Comparison of ENCODE assay signal across 8 cellular contexts in the genomic region with DNA sequence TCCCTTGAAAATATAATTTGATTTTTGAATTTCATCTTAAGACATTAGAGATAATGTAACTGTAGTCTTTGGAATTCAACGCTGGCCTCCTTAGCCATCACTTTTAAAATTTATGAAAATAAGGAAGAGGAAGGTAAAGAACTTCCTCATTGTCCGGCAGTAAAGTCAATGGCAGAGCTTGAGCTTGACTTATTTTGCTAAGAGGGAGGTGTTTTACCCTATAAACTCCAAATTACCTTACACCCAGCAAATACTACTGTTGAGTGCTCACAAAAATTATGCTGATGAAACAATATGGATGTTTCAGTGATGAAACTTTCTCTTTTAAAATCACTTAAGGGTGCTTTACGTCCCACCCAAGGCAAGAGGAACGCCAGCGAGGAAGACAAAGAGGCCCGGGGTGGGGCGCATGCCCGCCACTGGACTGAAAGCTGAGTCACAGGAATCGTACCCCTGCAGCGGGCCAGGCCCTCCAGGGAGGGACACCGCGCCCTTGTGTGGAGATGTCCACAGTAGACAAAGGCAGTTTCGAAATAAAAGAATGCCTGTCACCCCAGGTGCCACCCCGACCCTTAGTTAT. TPM values are rescaled to one million over a fixed set of nuclear protein-coding genes. Genes with fewer than 3 reads are reported as not detected.
DNase-seq lines count a peak whose midpoint lies in the region; ATAC-seq and TF ChIP-seq lines count a peak whose summit lies in the region.

No MANE protein-coding gene starts in this region.

- peak; percentile 61 for ATAC-seq in PC-3

- DNase-seq in activated effector memory CD4-positive, alpha-beta T cell treated with anti-CD3 and anti-CD28 coated beads, Interleukin-2, amount 50 U/mL, for 16 hours, result peak; percentile 83
- DNase-seq in activated effector memory CD4-positive, alpha-beta T cell treated with Interleukin-2 at 50 U/mL for 16 hours, result no peak
- peak; percentile 57 for DNase-seq in PC-3
- DNase-seq in adrenal gland, result peak in 6 of 7 donors; percentile 41 to 80 (median 59)
- DNase-seq in left ventricle myocardium inferior, result peak; percentile 65
- peak; percentile 43 for DNase-seq in pons (ENCODE audit: low spot score)
- DNase-seq in central memory CD4-positive, alpha-beta T cell, result no peak
- DNase-seq in SHP77 treated with DMSO at 0.1 percent for 48 hours (lab: John Stamatoyannopoulos, UW), result no peak

- no peak for TF ChIP-seq POLR2A in adrenal gland (IDR thresholded peaks at IDR 0.05)

- no peaks in the 10 kb centered on the region for H3K27me3 ChIP-seq in PC-3 (ENCODE audit: low read length)
- no peaks in the 10 kb centered on the region for H3K27me3 ChIP-seq in adrenal gland
- H3K27me3 ChIP-seq in left ventricle myocardium inferior (ENCODE audit: low read depth), result no peaks in the 10 kb centered on the region

- peak overlapping the region; percentile 85 for H3K27ac ChIP-seq in PC-3 (ENCODE audit: low read length)
- peak overlapping the region; percentile 30 to 92 (median 90) for H3K27ac ChIP-seq in adrenal gland
- peak overlapping the region; percentile 94 for H3K27ac ChIP-seq in left ventricle myocardium inferior (replicated peaks)

- peak overlapping the region; percentile 92 for H3K4me3 ChIP-seq in PC-3 (ENCODE audit: low read length)
- peak overlapping the region; percentile 14 to 68 (median 34) for H3K4me3 ChIP-seq in adrenal gland
- peak overlapping the region; percentile 80 for H3K4me3 ChIP-seq in left ventricle myocardium inferior

- H3K9me2 ChIP-seq in PC-3 (replicated peaks; ENCODE audit: low read length), result no peaks in the 10 kb centered on the region

- H3K9me3 ChIP-seq in PC-3 (ENCODE audit: low read length) (no peaks in the 10 kb centered on the region), adrenal gland (replicated peaks in 1 of 3) (no peaks in the 10 kb centered on the region), left ventricle myocardium inferior (replicated peaks) (no peaks in the 10 kb centered on the region)

- H3K9ac ChIP-seq in PC-3 (ENCODE audit: low read length), result peak overlapping the region; percentile 99

- peaks cover 32% of the 10 kb centered on the region for H3K79me2 ChIP-seq in PC-3 (ENCODE audit: low read length)

- H4K20me1 ChIP-seq in PC-3 (ENCODE audit: low read length), result peaks cover 21% of the 10 kb centered on the region

- peak overlapping the region; percentile 94 for H3K4me2 ChIP-seq in PC-3 (ENCODE audit: low read length)

- H3K4me1 ChIP-seq in PC-3 (ENCODE audit: insufficient read depth, low read length) (peaks cover 24% of the 10 kb centered on the region), adrenal gland (replicated peaks in 1 of 2) (no peaks in the 10 kb centered on the region), left ventricle myocardium inferior (peaks cover 12% of the 10 kb centered on the region)

- H3F3A ChIP-seq in PC-3 (ENCODE audit: low read length, unreplicated experiment), result peaks cover 10% of the 10 kb centered on the region

- intact Hi-C loops in PC-3 (cut with micrococcal nuclease), result loop anchor here (2.0 to 10.0 kb wide), 3 partner anchors 28 to 680 kb away; partner anchors contain the start of gene TCEANC
- intact Hi-C loops in adrenal gland (cut with DNase I), result loop anchor here in 1 of 2 donors (5.0 kb wide), 1 partner anchor 513 kb away; no protein-coding TSS in a partner anchor
- intact Hi-C loops in left ventricle myocardium inferior (cut with micrococcal nuclease), result loop anchor here (10.0 kb wide), 1 partner anchor 510 kb away; no protein-coding TSS in a partner anchor

- H3K36me3 ChIP-seq in PC-3 (ENCODE audit: low read depth, low read length), result peaks cover 16% of the 10 kb centered on the region
- no peaks in the 10 kb centered on the region for H3K36me3 ChIP-seq in adrenal gland (replicated peaks in 1 of 2)
- H3K36me3 ChIP-seq in left ventricle myocardium inferior, result peaks cover 8% of the 10 kb centered on the region

- peak overlapping the region; percentile 83 for H2AFZ ChIP-seq in PC-3 (ENCODE audit: low read length)

- POLR2A ChIA-PET in PC-3 (lab: Charles Lee; ENCODE audit: unreplicated experiment), result interaction anchor here (0.6 to 1.0 kb wide), 2 partner anchors 150 to 354 kb away, joined by 3 read pairs; no protein-coding TSS in a partner anchor

- TSS peak; percentile 14 for BruUV-seq in PC-3 (replicated peaks; lab: Mats Ljungman, UMichigan)

- TF ChIP-seq CTCF in PC-3 (conservative IDR thresholded peaks at IDR 0.05; ENCODE audit: low read depth, low read length), result no peak
- TF ChIP-seq CTCF in adrenal gland (IDR thresholded peaks at IDR 0.05), result no peak
- TF ChIP-seq CTCF in left ventricle myocardium inferior (IDR thresholded peaks at IDR 0.05; ENCODE audit: borderline replicate concordance), result no peak

- 23 to 37% (median 27%) methylated on average over 8 to 14 of the region's 14 CpGs for WGBS in adrenal gland, 4 donors

- CTCF ChIA-PET in PC-3 (lab: Charles Lee), result interaction anchor here (0.6 to 1.0 kb wide), 2 partner anchors 20 to 28 kb away, joined by 3 read pairs; no protein-coding TSS in a partner anchor

RNA-seq across cellular contexts. Expression of gene TMSB4X, which starts 0.6 kb away (rescaled TPM):
- total RNA-seq in PC-3 (2014; rRNA removed) (1,640 and 2,159 TPM in 2 replicates), adrenal gland (1,000 to 10,000 TPM; 3,090 to 9,144 (median 3,958) TPM), left ventricle myocardium inferior (955 TPM)
- 1,000 to 10,000 TPM; 2,395 to 6,385 (median 6,130) TPM for polyA plus RNA-seq in adrenal gland

Comparison
In these comparisons a context has a peak if more than half of its experiments do, and no peak if none do; other contexts are left out.
1. DNase-seq: peak in activated effector memory CD4-positive, alpha-beta T cell treated with anti-CD3 and anti-CD28 coated beads, Interleukin-2, amount 50 U/mL, for 16 hours (single experiment), PC-3 (single experiment), adrenal gland (6 of 7), left ventricle myocardium inferior (single experiment) and pons (single experiment); none in activated effector memory CD4-positive, alpha-beta T cell treated with Interleukin-2 at 50 U/mL for 16 hours (single experiment), central memory CD4-positive, alpha-beta T cell (single experiment) and SHP77 treated with DMSO at 0.1 percent for 48 hours (single experiment).
2. H3K4me3 ChIP-seq: peak in every context shown above with its lines; median percentile 92 in PC-3; 80 in left ventricle myocardium inferior; 34 in adrenal gland.
3. Peak in every context shown above with its lines, with median percentiles within 50 percentile points of each other: H3K27ac ChIP-seq.